In genomic region chr17:7839199-7839889, GRCh38 we compare ENCODE assay signal across 1 cellular context.
TF ChIP-seq lines count a peak whose summit lies in the region.

No MANE protein-coding gene starts in this region.

TF ChIP-seq in HepG2, 621 proteins besides CTCF, POLR2A, EP300 and RAD21 (continued from another document):
- TF ChIP-seq ZNF350 (CRISPR knock-in tag; IDR thresholded peaks at IDR 0.05; ENCODE audit: borderline replicate concordance, low read depth) (0 out of 2 replicates have a peak, but pooled peaks have one; percentile 6), ZKSCAN8 (CRISPR knock-in tag; IDR thresholded peaks at IDR 0.05; ENCODE audit: borderline replicate concordance) (no peak), ZNF543 (CRISPR knock-in tag; IDR thresholded peaks at IDR 0.05) (no peak), STAG1 (CRISPR knock-in tag; IDR thresholded peaks at IDR 0.05) (no peak)
